ENCODE assay signal across 1 cellular context in genomic region chr1:39412079-39412478, GRCh38.
A peak's percentile ranks its signal among the peaks of the same experiment; 100 is the strongest.
TF ChIP-seq lines count a peak whose summit lies in the region.

No MANE protein-coding gene starts in this region.

TF ChIP-seq in GM12878, 131 proteins besides CTCF, POLR2A, EP300 and RAD21 (continued from another document):
- TF ChIP-seq NBN (IDR thresholded peaks at IDR 0.05), result no peak
- TF ChIP-seq CREM (IDR thresholded peaks at IDR 0.05; ENCODE audit: low read depth), result peak; percentile 73
- no peak for TF ChIP-seq FOXK2 (IDR thresholded peaks at IDR 0.05)
- TF ChIP-seq SKIL (IDR thresholded peaks at IDR 0.05; ENCODE audit: low read depth, poor library complexity, severe bottlenecking), result no peak
- TF ChIP-seq CBFB (IDR thresholded peaks at IDR 0.05; ENCODE audit: low read depth), result 0 out of 2 replicates have a peak, but pooled peaks have one; percentile 31
- 0 out of 2 replicates have a peak, but pooled peaks have one; percentile 27 for TF ChIP-seq ATF2 (IDR thresholded peaks at IDR 0.05; ENCODE audit: low read length)
- no peak for TF ChIP-seq ZNF622 (IDR thresholded peaks at IDR 0.05)
- TF ChIP-seq SMAD5 (IDR thresholded peaks at IDR 0.05; ENCODE audit: low read depth), result no peak
- no peak for TF ChIP-seq NFXL1 (IDR thresholded peaks at IDR 0.05; ENCODE audit: borderline replicate concordance)
- no peak for TF ChIP-seq FOS (IDR thresholded peaks at IDR 0.05; ENCODE audit: borderline replicate concordance, extremely low read depth, insufficient read length)
- 0 out of 2 replicates have a peak, but pooled peaks have one; percentile 27 for TF ChIP-seq MEF2A (IDR thresholded peaks at IDR 0.05; ENCODE audit: insufficient read depth, low read depth, low read length)
- TF ChIP-seq EZH2 (IDR thresholded peaks at IDR 0.05; ENCODE audit: borderline replicate concordance, control insufficient read depth, low read depth, low read length), result no peak
- TF ChIP-seq ZBTB33 (IDR thresholded peaks at IDR 0.05), result no peak
- TF ChIP-seq TCF3 (IDR thresholded peaks at IDR 0.05; ENCODE audit: borderline replicate concordance, insufficient read depth, low read depth, low read length), result no peak
- TF ChIP-seq NRF1 (conservative IDR thresholded peaks at IDR 0.05; ENCODE audit: low read depth, low read length), result no peak
- peak; percentile 70 for TF ChIP-seq RUNX3 (IDR thresholded peaks at IDR 0.05; ENCODE audit: low read length)
- TF ChIP-seq JUNB (IDR thresholded peaks at IDR 0.05), result peak; percentile 89
- 0 out of 2 replicates have a peak, but pooled peaks have one; percentile 33 for TF ChIP-seq FOXM1 (IDR thresholded peaks at IDR 0.05; ENCODE audit: low read depth, low read length)
- no peak for TF ChIP-seq STAT3 (IDR thresholded peaks at IDR 0.05; ENCODE audit: low read depth, low read length)
- peak in 1 of 2 experiments; percentile 16; a peak in 1 of 4 replicates for TF ChIP-seq ETV6 (conservative IDR thresholded peaks at IDR 0.05 in 1 of 2, IDR thresholded peaks at IDR 0.05 in 1 of 2; ENCODE audit: borderline replicate concordance in 1 of 2, low read depth in 1 of 2)
- TF ChIP-seq EED (IDR thresholded peaks at IDR 0.05; ENCODE audit: low read depth), result peak; percentile 32; the same call in 1 of the 2 replicates
- TF ChIP-seq SIX5 (IDR thresholded peaks at IDR 0.05; ENCODE audit: low read depth, low read length, severe bottlenecking), result no peak
- TF ChIP-seq NR2C2 (IDR thresholded peaks at IDR 0.05; ENCODE audit: borderline replicate concordance, control insufficient read depth, insufficient read length, low read depth), result no peak
- TF ChIP-seq RB1 (IDR thresholded peaks at IDR 0.05; ENCODE audit: borderline replicate concordance), result no peak
- TF ChIP-seq PAX8 (IDR thresholded peaks at IDR 0.05), result no peak
- TF ChIP-seq BHLHE40 (IDR thresholded peaks at IDR 0.05; ENCODE audit: borderline replicate concordance in 1 of 2, low read depth in 2 of 2, low read length in 1 of 2), result no peak
- no peak for TF ChIP-seq RAD51 (IDR thresholded peaks at IDR 0.05)
- no peak for TF ChIP-seq BCLAF1 (IDR thresholded peaks at IDR 0.05)
- TF ChIP-seq KDM1A (IDR thresholded peaks at IDR 0.05; ENCODE audit: borderline replicate concordance), result no peak
